25 cellular contexts compared by ENCODE assay signal in genomic region chr3:31290046-31290445, GRCh38.
DNase-seq lines count a peak whose midpoint lies in the region; ATAC-seq and TF ChIP-seq lines count a peak whose summit lies in the region.
"Had no signal": no experiment of that assay in that cellular context is flagged by ENCODE, and none has a peak within 500 bp of the region (broad histone marks: within the 10 kb centered on the region; RNA-seq: fewer than 3 reads in every experiment).

No MANE protein-coding gene starts in this region.

- BruUV-seq in HCT116 (replicated peaks; lab: Mats Ljungman, UMichigan) = no TSS peak

- no peaks in the 10 kb centered on the region for H3K9me2 ChIP-seq in HCT116 (ENCODE audit: insufficient read depth)

- RAD21 ChIA-PET in HCT116 (lab: Charles Lee; ENCODE audit: low non-redundant PET in 1 of 2, low total read pairs in 2 of 2, uncharacterized antibody in 2 of 2, unreplicated experiment in 2 of 2) = no interaction called here

- no peak for TF ChIP-seq POLR2A in HCT116 (IDR thresholded peaks at IDR 0.05; ENCODE audit: borderline replicate concordance, extremely low read depth, insufficient read depth, insufficient read length)

- ATAC-seq in HCT116 = no peak
- ATAC-seq in GM18867 (IDR thresholded peaks at IDR 0.05; ENCODE audit: unreplicated experiment) = no peak
- ATAC-seq: psoas muscle had no signal

- no peaks in the 10 kb centered on the region for H3K79me2 ChIP-seq in HCT116 (ENCODE audit: insufficient read depth, low read length)

- no peaks in the 10 kb centered on the region for H4K20me1 ChIP-seq in BLaER1 treated with 17β-estradiol and CSF1 and Interleukin-3, amounts not matched to agents 10 nM and 100 nM
- H4K20me1 ChIP-seq in HCT116 (ENCODE audit: insufficient read depth) = no peaks in the 10 kb centered on the region

- H3K27me3 ChIP-seq in BLaER1 treated with 17β-estradiol and CSF1 and Interleukin-3, amounts not matched to agents 10 nM and 100 nM = no peaks in the 10 kb centered on the region
- H3K27me3 ChIP-seq in HCT116 (ENCODE audit: insufficient read depth, low read length) (no peaks in the 10 kb centered on the region), neuron (ENCODE audit: insufficient read depth, low read length) (no peaks in the 10 kb centered on the region)
- H3K27me3 ChIP-seq: MG63, sigmoid colon, transverse colon had no signal

- DNase-seq in HCT116 (ENCODE audit: low read depth, low spot score) = no peak
- DNase-seq in epithelial cell of esophagus (ENCODE audit: low read depth) = peak; percentile 64
- DNase-seq in head of caudate nucleus = no peak
- no peak for DNase-seq in kidney tubule cell (ENCODE audit: low spot score)
- DNase-seq: activated gamma-delta T cell; activated T-cell treated with anti-CD3 and anti-CD28 coated beads, Interleukin-2, amount 50 U/mL, for 1 hour; cortex of kidney; effector memory CD4-positive, alpha-beta T cell; erythroblast; glutamatergic neuron; H7; left ventricle myocardium inferior; mesenchymal stem cell; MG63; NCI-H1417 treated with DMSO at 0.1 percent for 48 hours; NCI-H2081 treated with DMSO at 0.1 percent for 48 hours; occipital lobe; psoas muscle; sigmoid colon; stimulated activated CD4-positive, alpha-beta T cell treated with anti-CD3 and anti-CD28 coated beads, Interleukin-4, amount 100 ng/mL, for 24 hours; T-helper 9 cell; transverse colon had no signal

- H3K36me3 ChIP-seq in BLaER1 treated with 17β-estradiol and CSF1 and Interleukin-3, amounts not matched to agents 10 nM and 100 nM = no peaks in the 10 kb centered on the region
- H3K36me3 ChIP-seq in HCT116 (ENCODE audit: control insufficient read depth in 1 of 2, insufficient read depth in 2 of 2, low read length in 2 of 2) (no peaks in the 10 kb centered on the region), neuron (ENCODE audit: insufficient read depth, low read length) (no peaks in the 10 kb centered on the region)
- H3K36me3 ChIP-seq: left ventricle myocardium inferior, MG63, sigmoid colon, transverse colon had no signal

- TF ChIP-seq RAD21 in HCT116 (IDR thresholded peaks at IDR 0.05; ENCODE audit: low read depth) = no peak

- H2AFZ ChIP-seq in HCT116 (ENCODE audit: low read depth, low read length, poor library complexity, severe bottlenecking) (no peak overlapping the region), neuron (ENCODE audit: low read depth, low read length) (peak overlapping the region; percentile 15)

- H3K9me3 ChIP-seq in BLaER1 treated with 17β-estradiol and CSF1 and Interleukin-3, amounts not matched to agents 10 nM and 100 nM (replicated peaks in 1 of 11) = peaks cover 0 to 5% (median 0%) of the 10 kb centered on the region in 11 experiments; a peak in 2 of 22 replicates
- H3K9me3 ChIP-seq in HCT116 (ENCODE audit: control insufficient read depth in 1 of 2, insufficient read depth in 1 of 2, low read depth in 1 of 2, low read length in 2 of 2) (no peaks in the 10 kb centered on the region), neuron (ENCODE audit: low read length) (no peaks in the 10 kb centered on the region)
- H3K9me3 ChIP-seq: left ventricle myocardium inferior, MG63, psoas muscle, sigmoid colon, transverse colon had no signal

- H3K27ac ChIP-seq in BLaER1 treated with 17β-estradiol and CSF1 and Interleukin-3, amounts not matched to agents 10 nM and 100 nM = peak overlapping the region in 9 of 11 experiments; percentile 20 to 67 (median 56); a peak in 16 of 22 replicates
- H3K27ac ChIP-seq in HCT116 (ENCODE audit: low read depth, low read length) = no peak overlapping the region
- H3K27ac ChIP-seq: left ventricle myocardium inferior, psoas muscle, sigmoid colon, transverse colon had no signal

- CTCF ChIA-PET in HCT116 (lab: Charles Lee) = no interaction called here

- POLR2A ChIA-PET in HCT116 (lab: Charles Lee) = no interaction called here

- H3K4me3 ChIP-seq in BLaER1 treated with 17β-estradiol and CSF1 and Interleukin-3, amounts not matched to agents 10 nM and 100 nM = no peak overlapping the region
- H3K4me3 ChIP-seq in HCT116 (replicated peaks in 1 of 2; ENCODE audit: low read depth in 1 of 2, low read length in 2 of 2) (no peak overlapping the region), epithelial cell of esophagus (ENCODE audit: low read length) (no peak overlapping the region), neuron (ENCODE audit: low read length) (no peak overlapping the region)
- H3K4me3 ChIP-seq: left ventricle myocardium inferior, MG63, psoas muscle, sigmoid colon, transverse colon had no signal

- H3K4me1 ChIP-seq in BLaER1 treated with 17β-estradiol and CSF1 and Interleukin-3, amounts not matched to agents 10 nM and 100 nM = peaks cover 29 to 44% (median 39%) of the 10 kb centered on the region in 10 experiments
- H3K4me1 ChIP-seq in HCT116 (ENCODE audit: control insufficient read depth in 1 of 2, insufficient read depth in 2 of 2, low read length in 2 of 2) (peaks cover 31 to 76% of the 10 kb centered on the region in 2 experiments), neuron (ENCODE audit: insufficient read depth, low read length) (peaks cover 30% of the 10 kb centered on the region)
- H3K4me1 ChIP-seq: psoas muscle had no signal

- H3K4me2 ChIP-seq in BLaER1 treated with 17β-estradiol and CSF1 and Interleukin-3, amounts not matched to agents 10 nM and 100 nM = peak overlapping the region; percentile 58 to 82 (median 74)
- peak overlapping the region; percentile 56; the same call in 1 of the 2 replicates for H3K4me2 ChIP-seq in HCT116 (ENCODE audit: low read length)

- TF ChIP-seq CTCF in HCT116 (IDR thresholded peaks at IDR 0.05 in 2 of 3, conservative IDR thresholded peaks at IDR 0.05 in 1 of 3; ENCODE audit: borderline replicate concordance in 1 of 3, insufficient read depth in 1 of 3, low read depth in 2 of 3, low read length in 2 of 3) = no peak
- TF ChIP-seq CTCF in epithelial cell of esophagus (IDR thresholded peaks at IDR 0.05; ENCODE audit: insufficient read depth, low read depth, low read length, missing control alignments) = no peak

- no peak overlapping the region for H3K9ac ChIP-seq in BLaER1 treated with 17β-estradiol and CSF1 and Interleukin-3, amounts not matched to agents 10 nM and 100 nM
- H3K9ac ChIP-seq in HCT116 (ENCODE audit: low read length) = no peak overlapping the region

- intact Hi-C loops in HCT116 (cut with micrococcal nuclease) (no loop called here), head of caudate nucleus (cut with DNase I) (no loop called here)

TF ChIP-seq in HCT116, 20 proteins besides CTCF, POLR2A, EP300 and RAD21 (continues in another document):
- no peak for TF ChIP-seq ZNF274 (IDR thresholded peaks at IDR 0.05; ENCODE audit: low read depth, low read length)
- TF ChIP-seq SRF (IDR thresholded peaks at IDR 0.05; ENCODE audit: low read depth) = no peak
- no peak for TF ChIP-seq JUND (IDR thresholded peaks at IDR 0.05)
- TF ChIP-seq POLR2AphosphoS5 (IDR thresholded peaks at IDR 0.05; ENCODE audit: low read depth, low read length) = no peak
- no peak for TF ChIP-seq EGR1 (IDR thresholded peaks at IDR 0.05; ENCODE audit: low read depth)
- no peak for TF ChIP-seq ZFX (IDR thresholded peaks at IDR 0.05)
- TF ChIP-seq ATF3 (IDR thresholded peaks at IDR 0.05) = no peak
- no peak for TF ChIP-seq MAX (IDR thresholded peaks at IDR 0.05)
- TF ChIP-seq TCF7L2 (IDR thresholded peaks at IDR 0.05; ENCODE audit: borderline replicate concordance, extremely low read depth, insufficient read depth, insufficient read length) = no peak
- TF ChIP-seq FOSL1 (IDR thresholded peaks at IDR 0.05; ENCODE audit: low read depth) = no peak
- no peak for TF ChIP-seq REST (IDR thresholded peaks at IDR 0.05; ENCODE audit: low read depth)
